In genomic region chr4:139943277-139943676, GRCh38 we compare ENCODE assay signal across 26 cellular contexts.
DNase-seq lines count a peak whose midpoint lies in the region; ATAC-seq and TF ChIP-seq lines count a peak whose summit lies in the region.
"Had no signal": no experiment of that assay in that cellular context is flagged by ENCODE, and none has a peak within 500 bp of the region (broad histone marks: within the 10 kb centered on the region; RNA-seq: fewer than 3 reads in every experiment).

No MANE protein-coding gene starts in this region.

- peaks cover 9% of the 10 kb centered on the region for H3K4me1 Mint-ChIP-seq in activated CD4-positive, alpha-beta T cell treated with anti-CD3 and anti-CD28 coated beads, Interleukin-2, amount 10 ng/mL, durations not matched to agents 24 days and 14 days
- H3K4me1 Mint-ChIP-seq: CD8-positive, alpha-beta memory T cell had no signal

- peaks cover 5 to 31% of the 10 kb centered on the region in 2 experiments; a peak in 3 of 4 replicates for H3K4me1 ChIP-seq in SK-N-SH (ENCODE audit: control insufficient read depth in 1 of 2, insufficient read depth in 2 of 2, low read depth in 1 of 2, low read length in 1 of 2)
- peaks cover 9% of the 10 kb centered on the region for H3K4me1 ChIP-seq in ectodermal cell (ENCODE audit: control insufficient read depth, insufficient read depth, low read length)
- peaks cover 23% of the 10 kb centered on the region for H3K4me1 ChIP-seq in mesodermal cell (ENCODE audit: control insufficient read depth, insufficient read depth, low read length, poor library complexity, severe bottlenecking)
- H3K4me1 ChIP-seq in GM23248 (ENCODE audit: insufficient read depth): peaks cover 15% of the 10 kb centered on the region
- H3K4me1 ChIP-seq: foreskin keratinocyte had no signal

- peaks cover 7% of the 10 kb centered on the region for H3K9me3 Mint-ChIP-seq in activated CD4-positive, alpha-beta T cell treated with anti-CD3 and anti-CD28 coated beads, Interleukin-2, amount 10 ng/mL, durations not matched to agents 24 days and 14 days
- H3K9me3 Mint-ChIP-seq: activated CD4-positive, alpha-beta T cell treated with anti-CD3 and anti-CD28 coated beads, Interleukin-2, amount 10 ng/mL, durations not matched to agents 7 days and 5 days; activated naive CD8-positive, alpha-beta T cell treated with anti-CD3 and anti-CD28 coated beads, Interleukin-2, amount 50 U/mL, for 24 hours; dendritic cell treated with granulocyte-macrophage colony-stimulating factor and Interleukin-4, amounts not matched to agents 40 ng/mL and 50 ng/mL, for 4 days had no signal

- H3K9ac ChIP-seq in SK-N-SH: no peak overlapping the region
- H3K9ac ChIP-seq in GM23248: no peak overlapping the region

- H2AFZ ChIP-seq in SK-N-SH (ENCODE audit: low read depth): no peak overlapping the region
- no peak overlapping the region for H2AFZ ChIP-seq in GM23248

- TF ChIP-seq RAD21 in SK-N-SH (IDR thresholded peaks at IDR 0.05; ENCODE audit: low read length): no peak

- no peak for ATAC-seq in SK-N-SH treated with all-trans-retinoic acid at 6 μM for 48 hours
- ATAC-seq: activated naive CD8-positive, alpha-beta T cell treated with anti-CD3 and anti-CD28 coated beads, Interleukin-2, amount 50 U/mL, for 24 hours; foreskin keratinocyte; left lobe of liver; upper lobe of right lung had no signal

- POLR2A ChIA-PET in SK-N-SH (lab: Yijun Ruan, JAX): interaction anchor here (1.5 to 3.0 kb wide), 4 partner anchors 9 to 106 kb away, joined by 3 to 14 read pairs (median 6); no protein-coding TSS in a partner anchor

- H3K36me3 Mint-ChIP-seq in activated CD4-positive, alpha-beta T cell treated with anti-CD3 and anti-CD28 coated beads, Interleukin-2, amount 10 ng/mL, durations not matched to agents 24 days and 14 days (ENCODE audit: low read depth): no peaks in the 10 kb centered on the region

- no peak overlapping the region for H3K4me3 Mint-ChIP-seq in activated CD4-positive, alpha-beta T cell treated with anti-CD3 and anti-CD28 coated beads, Interleukin-2, amount 10 ng/mL, durations not matched to agents 24 days and 14 days
- H3K4me3 Mint-ChIP-seq: activated CD4-positive, alpha-beta T cell treated with anti-CD3 and anti-CD28 coated beads, Interleukin-2, amount 10 ng/mL, durations not matched to agents 7 days and 5 days; activated naive CD8-positive, alpha-beta T cell treated with anti-CD3 and anti-CD28 coated beads, Interleukin-2, amount 50 U/mL, for 24 hours; CD8-positive, alpha-beta memory T cell; dendritic cell treated with granulocyte-macrophage colony-stimulating factor and Interleukin-4, amounts not matched to agents 40 ng/mL and 50 ng/mL, for 4 days had no signal

- no peaks in the 10 kb centered on the region for H4K20me1 ChIP-seq in SK-N-SH (ENCODE audit: insufficient read depth)
- no peaks in the 10 kb centered on the region for H4K20me1 ChIP-seq in GM23248 (ENCODE audit: insufficient read depth)

- no peak overlapping the region for H3K4me2 ChIP-seq in SK-N-SH
- H3K4me2 ChIP-seq in GM23248 (ENCODE audit: unreplicated experiment): no peak overlapping the region

- H3K79me2 ChIP-seq in SK-N-SH (ENCODE audit: insufficient read depth) (no peaks in the 10 kb centered on the region; the same call in 1 of the 2 replicates), GM23248 (ENCODE audit: insufficient read depth) (no peaks in the 10 kb centered on the region)

- in situ Hi-C loops in GM23248 (cut with MboI): no loop called here

- no peaks in the 10 kb centered on the region for H3K36me3 ChIP-seq in SK-N-SH (replicated peaks in 1 of 2; ENCODE audit: control insufficient read depth in 1 of 2, insufficient read depth in 2 of 2, low read length in 1 of 2)
- H3K36me3 ChIP-seq in ectodermal cell (ENCODE audit: control insufficient read depth, insufficient read depth, low read length): no peaks in the 10 kb centered on the region
- H3K36me3 ChIP-seq in mesodermal cell (ENCODE audit: control insufficient read depth, insufficient read depth, low read length): no peaks in the 10 kb centered on the region
- no peaks in the 10 kb centered on the region for H3K36me3 ChIP-seq in GM23248 (ENCODE audit: low read depth)
- H3K36me3 ChIP-seq: neutrophil, upper lobe of right lung had no signal

- no peak for TF ChIP-seq CTCF in SK-N-SH (IDR thresholded peaks at IDR 0.05)

- CTCF ChIA-PET in SK-N-SH (lab: Yijun Ruan, JAX): interaction anchor here (1.1 to 2.2 kb wide), 3 partner anchors 209 to 383 kb away, joined by 3 to 6 read pairs (median 3); no protein-coding TSS in a partner anchor

- H3K27ac ChIP-seq in SK-N-SH (ENCODE audit: low read depth in 2 of 2, low read length in 1 of 2) (peak overlapping the region; percentile 19 to 100; a peak in 3 of 4 replicates), ectodermal cell (ENCODE audit: insufficient read depth, low read depth, low read length, poor library complexity, severe bottlenecking) (peak overlapping the region; percentile 55), mesodermal cell (ENCODE audit: low read depth, low read length, severe bottlenecking) (peak overlapping the region; percentile 85), GM23248 (no peak overlapping the region)
- H3K27ac ChIP-seq: 22Rv1, epithelial cell of prostate, foreskin keratinocyte, neutrophil, upper lobe of right lung had no signal

- no peaks in the 10 kb centered on the region for H3K9me3 ChIP-seq in SK-N-SH
- no peaks in the 10 kb centered on the region for H3K9me3 ChIP-seq in ectodermal cell (ENCODE audit: control insufficient read depth, low read length)
- no peaks in the 10 kb centered on the region for H3K9me3 ChIP-seq in mesodermal cell (ENCODE audit: control insufficient read depth, low read length)
- H3K9me3 ChIP-seq in GM23248 (ENCODE audit: low read depth): no peaks in the 10 kb centered on the region
- H3K9me3 ChIP-seq: neutrophil, upper lobe of right lung had no signal

- H3K27me3 ChIP-seq in SK-N-SH (ENCODE audit: insufficient read depth): no peaks in the 10 kb centered on the region
- no peaks in the 10 kb centered on the region for H3K27me3 ChIP-seq in ectodermal cell (ENCODE audit: control insufficient read depth, insufficient read depth, low read length, poor library complexity, severe bottlenecking)
- H3K27me3 ChIP-seq in GM23248 (replicated peaks; ENCODE audit: insufficient read depth): no peaks in the 10 kb centered on the region
- H3K27me3 ChIP-seq: foreskin keratinocyte, neutrophil, upper lobe of right lung had no signal

- no peak for TF ChIP-seq EP300 in SK-N-SH (IDR thresholded peaks at IDR 0.05; ENCODE audit: borderline replicate concordance in 1 of 2, low read depth in 1 of 2, low read length in 1 of 2)

- H3K27me3 Mint-ChIP-seq in activated CD4-positive, alpha-beta T cell treated with anti-CD3 and anti-CD28 coated beads, Interleukin-2, amount 10 ng/mL, durations not matched to agents 24 days and 14 days: peaks cover 2% of the 10 kb centered on the region
- H3K27me3 Mint-ChIP-seq: activated CD4-positive, alpha-beta T cell treated with anti-CD3 and anti-CD28 coated beads, Interleukin-2, amount 10 ng/mL, durations not matched to agents 7 days and 5 days; activated naive CD8-positive, alpha-beta T cell treated with anti-CD3 and anti-CD28 coated beads, Interleukin-2, amount 50 U/mL, for 24 hours; dendritic cell treated with granulocyte-macrophage colony-stimulating factor and Interleukin-4, amounts not matched to agents 40 ng/mL and 50 ng/mL, for 4 days had no signal

- intact Hi-C loops in activated CD4-positive, alpha-beta T cell treated with anti-CD3 and anti-CD28 coated beads, Interleukin-2, amount 10 ng/mL, durations not matched to agents 24 days and 14 days (cut with micrococcal nuclease): no loop called here

- WGBS in SK-N-SH (ENCODE audit: low lambda C conversion rate): 20% methylated on average over 2 of the region's 2 CpGs
- WGBS in ectodermal cell, 2 experiments: 45 to 50% methylated on average over 2 of the region's 2 CpGs
- WGBS in mesodermal cell (ENCODE audit: insufficient coverage in 2 of 2), 2 experiments: 43 to 63% methylated on average over 1 to 2 of the region's 2 CpGs
- WGBS in GM23248 (ENCODE audit: low coverage in 1 of 2, low lambda C conversion rate in 2 of 2, missing lambda C conversion rate in 2 of 2), 2 experiments: 17 to 22% methylated on average over 2 of the region's 2 CpGs

- DNase-seq in SK-N-SH (no peak), NCI-H1694 (lab: John Stamatoyannopoulos, UW) (no peak), NCI-H510A (lab: John Stamatoyannopoulos, UW) (no peak), GM23248 (no peak)
- no peak for DNase-seq in activated CD4-positive, alpha-beta T cell treated with anti-CD3 and anti-CD28 coated beads, Interleukin-2, amount 10 ng/mL, durations not matched to agents 24 days and 14 days
- DNase-seq: activated CD4-positive, alpha-beta T cell treated with anti-CD3 and anti-CD28 coated beads, Interleukin-2, amount 10 ng/mL, durations not matched to agents 7 days and 5 days; activated naive CD8-positive, alpha-beta T cell treated with anti-CD3 and anti-CD28 coated beads, Interleukin-2, amount 50 U/mL, for 24 hours; CD8-positive, alpha-beta memory T cell; DND-41; foreskin keratinocyte; hippocampal formation; Kasumi-1; NCI-H1092; NCI-H2081; NCI-H446; retina; RPMI8226; upper lobe of right lung had no signal

- no peak overlapping the region for H3K27ac Mint-ChIP-seq in activated CD4-positive, alpha-beta T cell treated with anti-CD3 and anti-CD28 coated beads, Interleukin-2, amount 10 ng/mL, durations not matched to agents 24 days and 14 days
- H3K27ac Mint-ChIP-seq: activated CD4-positive, alpha-beta T cell treated with anti-CD3 and anti-CD28 coated beads, Interleukin-2, amount 10 ng/mL, durations not matched to agents 7 days and 5 days; activated naive CD8-positive, alpha-beta T cell treated with anti-CD3 and anti-CD28 coated beads, Interleukin-2, amount 50 U/mL, for 24 hours; dendritic cell treated with granulocyte-macrophage colony-stimulating factor and Interleukin-4, amounts not matched to agents 40 ng/mL and 50 ng/mL, for 4 days had no signal

- no peak overlapping the region for H3K4me3 ChIP-seq in SK-N-SH (ENCODE audit: low read depth in 2 of 2, low read length in 1 of 2)
- H3K4me3 ChIP-seq in ectodermal cell (ENCODE audit: insufficient read depth, low read depth, low read length): no peak overlapping the region
- H3K4me3 ChIP-seq in mesodermal cell (ENCODE audit: extremely low read depth, insufficient read depth, low read length, poor library complexity, severe bottlenecking): no peak overlapping the region
- H3K4me3 ChIP-seq in GM23248: no peak overlapping the region
- H3K4me3 ChIP-seq: upper lobe of right lung had no signal

- H3F3A ChIP-seq in SK-N-SH (replicated peaks; ENCODE audit: insufficient read depth) (peaks cover 11% of the 10 kb centered on the region), GM23248 (ENCODE audit: insufficient read depth) (peaks cover 10% of the 10 kb centered on the region; the same call in 1 of the 2 replicates)

- no peaks in the 10 kb centered on the region for H3K9me2 ChIP-seq in SK-N-SH
- no peaks in the 10 kb centered on the region for H3K9me2 ChIP-seq in GM23248 (ENCODE audit: insufficient read depth)

TF ChIP-seq in SK-N-SH treated with all-trans-retinoic acid at 6 μM for 48 hours, 23 proteins besides CTCF, POLR2A, EP300 and RAD21 (continues in another document):
- no peak for TF ChIP-seq BACH2 (CRISPR knock-in tag; IDR thresholded peaks at IDR 0.05; ENCODE audit: borderline replicate concordance)
- no peak for TF ChIP-seq ZNF8 (CRISPR knock-in tag; IDR thresholded peaks at IDR 0.05)
